22 cellular contexts compared by ENCODE assay signal in the genomic region with DNA sequence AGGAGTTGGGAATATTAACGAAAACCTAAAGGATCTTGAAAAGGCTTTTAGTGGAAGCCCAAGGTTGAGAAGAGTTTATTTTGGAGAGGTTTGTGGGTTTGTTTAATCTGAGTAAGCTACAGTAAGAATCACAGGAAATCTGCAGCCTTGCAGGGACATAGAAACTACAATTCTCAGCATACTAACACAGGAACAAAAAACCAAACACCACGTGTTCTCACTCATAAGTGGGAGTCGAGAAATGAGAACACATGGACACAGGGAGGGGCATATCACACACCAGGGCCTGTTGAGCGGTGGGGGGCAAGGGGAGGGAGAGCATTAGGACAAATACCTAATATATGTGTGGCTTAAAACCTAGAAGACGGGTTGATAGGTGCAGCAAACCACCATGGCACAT. TPM values are rescaled to one million over a fixed set of nuclear protein-coding genes. Genes with fewer than 3 reads are reported as not detected.
DNase-seq lines count a peak whose midpoint lies in the region; FAIRE-seq and TF ChIP-seq lines count a peak whose summit lies in the region.
"Had no signal": no experiment of that assay in that cellular context is flagged by ENCODE, and none has a peak within 500 bp of the region (broad histone marks: within the 10 kb centered on the region; RNA-seq: fewer than 3 reads in every experiment).

No MANE protein-coding gene starts in this region.

- WGBS in mammary epithelial cell (ENCODE audit: low coverage, missing lambda C conversion rate), result 62% methylated on average over 5 of the region's 5 CpGs
- WGBS in H1 (ENCODE audit: extremely low coverage in 1 of 2, insufficient coverage in 1 of 2, insufficient read length in 1 of 2, insufficient replicate concordance in 2 of 2, low coverage in 1 of 2, low lambda C conversion rate in 2 of 2, missing lambda C conversion rate in 1 of 2), 2 experiments, result 79% methylated on average over 5 of the region's 5 CpGs; no CpG with 5 or more reads in 1 of the 2 experiments

- H3K79me2 ChIP-seq in mammary epithelial cell (ENCODE audit: insufficient read depth, low read length) (no peaks in the 10 kb centered on the region), H1 (ENCODE audit: control insufficient read depth in 1 of 2, insufficient read depth in 2 of 2, low read length in 2 of 2) (no peaks in the 10 kb centered on the region), neural progenitor cell (ENCODE audit: low read depth) (no peaks in the 10 kb centered on the region)

- no peak overlapping the region for H3K18ac ChIP-seq in H1 (ENCODE audit: extremely low read depth, low read length)

- intact Hi-C loops in mammary epithelial cell (cut with micrococcal nuclease), result no loop called here
- intact Hi-C loops in breast epithelium (cut with DNase I; ENCODE audit: low total_unique reads), result no loop called here

- H2AFZ ChIP-seq in mammary epithelial cell (ENCODE audit: low read depth, low read length) (peak overlapping the region; percentile 72), H1 (ENCODE audit: low read length) (0 out of 2 replicates have a peak overlapping the region, but pooled peaks have one; percentile 71), neural progenitor cell (replicated peaks) (no peak overlapping the region)
- H2AFZ ChIP-seq: GM23338 had no signal

- H3F3A ChIP-seq in neural progenitor cell (ENCODE audit: low read depth), result no peaks in the 10 kb centered on the region

- no peaks in the 10 kb centered on the region for H3K79me1 ChIP-seq in H1 (ENCODE audit: low read depth, low read length)

- no peak overlapping the region for H3K23ac ChIP-seq in H1 (ENCODE audit: insufficient read length)

- H3K23me2 ChIP-seq in H1 (ENCODE audit: low read depth, low read length), result no peaks in the 10 kb centered on the region

- no peak overlapping the region for H4K91ac ChIP-seq in H1 (replicated peaks; ENCODE audit: insufficient read length, low read length)

- peaks cover 4% of the 10 kb centered on the region for H3K36me3 Mint-ChIP-seq in neural progenitor cell
- H3K36me3 Mint-ChIP-seq in glutamatergic neuron (ENCODE audit: unreplicated experiment), result peaks cover 4% of the 10 kb centered on the region
- H3K36me3 Mint-ChIP-seq: CD8-positive, alpha-beta memory T cell had no signal

- H3K27ac Mint-ChIP-seq in neural progenitor cell (peak overlapping the region; percentile 59), glutamatergic neuron (ENCODE audit: unreplicated experiment) (no peak overlapping the region)
- H3K27ac Mint-ChIP-seq: CD8-positive, alpha-beta memory T cell; GM23338 had no signal

- TF ChIP-seq RAD21 in H1 (IDR thresholded peaks at IDR 0.05 in 1 of 2, conservative IDR thresholded peaks at IDR 0.05 in 1 of 2; ENCODE audit: low read depth in 2 of 2, low read length in 2 of 2), result no peak

- H3K36me3 ChIP-seq in mammary epithelial cell (ENCODE audit: insufficient read depth, low read length), result no peaks in the 10 kb centered on the region
- H3K36me3 ChIP-seq in breast epithelium, result no peaks in the 10 kb centered on the region
- H3K36me3 ChIP-seq in H1 (ENCODE audit: control insufficient read depth in 2 of 4, insufficient read depth in 4 of 4, low read length in 3 of 4), result no peaks in the 10 kb centered on the region
- no peaks in the 10 kb centered on the region for H3K36me3 ChIP-seq in neural progenitor cell
- H3K36me3 ChIP-seq: BLaER1 treated with 17β-estradiol and CSF1 and Interleukin-3, amounts not matched to agents 10 nM and 100 nM had no signal

- no peak overlapping the region for H2AK5ac ChIP-seq in H1 (ENCODE audit: low read depth, low read length)

- H3K56ac ChIP-seq in H1 (replicated peaks; ENCODE audit: insufficient read length, low read depth, low read length), result no peak overlapping the region

- peak overlapping the region; percentile 35 for H3K4me2 ChIP-seq in mammary epithelial cell (ENCODE audit: insufficient read depth, low read depth, low read length)
- no peak overlapping the region for H3K4me2 ChIP-seq in H1 (ENCODE audit: insufficient read depth in 1 of 2, low read depth in 2 of 2, low read length in 2 of 2)
- no peak overlapping the region for H3K4me2 ChIP-seq in neural progenitor cell
- H3K4me2 ChIP-seq: A549; BLaER1 treated with 17β-estradiol and CSF1 and Interleukin-3, amounts not matched to agents 10 nM and 100 nM; GM23338 had no signal

- POLR2A ChIA-PET in H1 (lab: Charles Lee; ENCODE audit: partially characterized antibody), result no interaction called here

- no peak overlapping the region for H3K4me3 ChIP-seq in mammary epithelial cell (replicated peaks in 1 of 3; ENCODE audit: insufficient read depth in 1 of 3, low read depth in 2 of 3, low read length in 3 of 3)
- no peak overlapping the region for H3K4me3 ChIP-seq in breast epithelium
- no peak overlapping the region for H3K4me3 ChIP-seq in H1 (ENCODE audit: extremely low read depth in 1 of 4, insufficient read depth in 2 of 4, low read depth in 3 of 4, low read length in 4 of 4)
- H3K4me3 ChIP-seq in neural progenitor cell, result no peak overlapping the region
- H3K4me3 ChIP-seq: A549; BLaER1 treated with 17β-estradiol and CSF1 and Interleukin-3, amounts not matched to agents 10 nM and 100 nM; GM23338; K562 had no signal

- no peak overlapping the region for H2BK12ac ChIP-seq in H1 (ENCODE audit: low read depth, low read length)

- no peak for DNase-seq in mammary epithelial cell
- DNase-seq in breast epithelium (ENCODE audit: low spot score in 2 of 2), result no peak
- no peak for DNase-seq in H1 (ENCODE audit: low read depth in 1 of 2, low spot score in 2 of 2)
- DNase-seq in left kidney (ENCODE audit: low read depth, low spot score), result peak; percentile 40
- DNase-seq in neural progenitor cell (ENCODE audit: low spot score), result no peak
- DNase-seq in kidney glomerular epithelial cell (lab: John Stamatoyannopoulos, UW), result no peak
- no peak for DNase-seq in COLO668 (lab: John Stamatoyannopoulos, UW; ENCODE audit: unreplicated experiment)
- DNase-seq in glutamatergic neuron, result no peak
- DNase-seq: Caco-2; CD8-positive, alpha-beta memory T cell; DMS153; GF-D8; H7; IMR-90 had no signal

- H3K27me3 ChIP-seq in mammary epithelial cell (ENCODE audit: insufficient read depth, low read length) (no peaks in the 10 kb centered on the region), breast epithelium (no peaks in the 10 kb centered on the region), H1 (replicated peaks in 1 of 4; ENCODE audit: control insufficient read depth in 3 of 4, extremely low read depth in 1 of 4, insufficient read depth in 3 of 4, low read length in 3 of 4) (no peaks in the 10 kb centered on the region), neural progenitor cell (no peaks in the 10 kb centered on the region)
- H3K27me3 ChIP-seq: BLaER1 treated with 17β-estradiol and CSF1 and Interleukin-3, amounts not matched to agents 10 nM and 100 nM had no signal

- dilution Hi-C loops in mammary epithelial cell (cut with HindIII; ENCODE audit: low sequenced_read_pairs), result no loop called here

- peaks cover 3% of the 10 kb centered on the region for H3K27me3 Mint-ChIP-seq in neural progenitor cell (ENCODE audit: insufficient read depth, low read depth)
- no peaks in the 10 kb centered on the region for H3K27me3 Mint-ChIP-seq in glutamatergic neuron (ENCODE audit: unreplicated experiment)

- H3K27ac ChIP-seq in mammary epithelial cell (ENCODE audit: insufficient read depth, low read depth, low read length) (no peak overlapping the region), breast epithelium (no peak overlapping the region), H1 (ENCODE audit: low read depth, low read length) (no peak overlapping the region), neural progenitor cell (no peak overlapping the region)
- H3K27ac ChIP-seq: 22Rv1; A549; BLaER1 treated with 17β-estradiol and CSF1 and Interleukin-3, amounts not matched to agents 10 nM and 100 nM; HL-60 had no signal

- H3K4me1 ChIP-seq in mammary epithelial cell (ENCODE audit: insufficient read depth, low read length) (peaks cover 18% of the 10 kb centered on the region), breast epithelium (no peaks in the 10 kb centered on the region), H1 (replicated peaks in 1 of 4; ENCODE audit: control insufficient read depth in 3 of 4, insufficient read depth in 4 of 4, low read length in 3 of 4) (peaks cover 0 to 2% (median 0%) of the 10 kb centered on the region in 4 experiments; a peak in 1 of 7 replicates), neural progenitor cell (peaks cover 11% of the 10 kb centered on the region)
- H3K4me1 ChIP-seq: A549; BLaER1 treated with 17β-estradiol and CSF1 and Interleukin-3, amounts not matched to agents 10 nM and 100 nM; Caco-2 had no signal

- no peak for FAIRE-seq in H1 (lab: Jason Lieb, UNC)
- FAIRE-seq: A549, D721Med, K562 had no signal

- H2BK5ac ChIP-seq in H1 (ENCODE audit: low read depth, low read length), result no peak overlapping the region

- no peak for TF ChIP-seq CTCF in mammary epithelial cell (conservative IDR thresholded peaks at IDR 0.05 in 1 of 2, IDR thresholded peaks at IDR 0.05 in 1 of 2; ENCODE audit: extremely low read depth in 1 of 2, insufficient read depth in 1 of 2, low read depth in 1 of 2, low read length in 2 of 2)
- TF ChIP-seq CTCF in breast epithelium (IDR thresholded peaks at IDR 0.05), result no peak
- no peak for TF ChIP-seq CTCF in H1 (IDR thresholded peaks at IDR 0.05; ENCODE audit: control extremely low read depth in 1 of 3, insufficient read depth in 1 of 3, low read depth in 1 of 3, low read length in 3 of 3)
- TF ChIP-seq CTCF in neural progenitor cell (IDR thresholded peaks at IDR 0.05), result no peak
- no peak for TF ChIP-seq CTCF in glutamatergic neuron (IDR thresholded peaks at IDR 0.05; ENCODE audit: partially characterized antibody, unreplicated experiment)

- H3K4me1 Mint-ChIP-seq in neural progenitor cell (peaks cover 32% of the 10 kb centered on the region), glutamatergic neuron (ENCODE audit: low read depth, unreplicated experiment) (peaks cover 13% of the 10 kb centered on the region)
- H3K4me1 Mint-ChIP-seq: CD8-positive, alpha-beta memory T cell had no signal

- TF ChIP-seq POLR2A in breast epithelium (IDR thresholded peaks at IDR 0.05), result no peak
- no peak for TF ChIP-seq POLR2A in H1 (IDR thresholded peaks at IDR 0.05; ENCODE audit: control extremely low read depth in 1 of 2, low read depth in 2 of 2, low read length in 2 of 2)

- CTCF ChIA-PET in mammary epithelial cell (lab: Charles Lee; ENCODE audit: low non-redundant PET), result no interaction called here
- CTCF ChIA-PET in H1 (lab: Charles Lee; ENCODE audit: partially characterized antibody), result interaction anchor here (1.4 kb wide), 1 partner anchor 53 kb away, joined by 4 read pairs; no protein-coding TSS in a partner anchor

- H3K9ac ChIP-seq in mammary epithelial cell (ENCODE audit: insufficient read depth, low read length) (no peak overlapping the region), H1 (replicated peaks in 1 of 4; ENCODE audit: extremely low read depth in 1 of 4, low read depth in 3 of 4, low read length in 3 of 4) (no peak overlapping the region), neural progenitor cell (no peak overlapping the region)
- H3K9ac ChIP-seq: BLaER1 treated with 17β-estradiol and CSF1 and Interleukin-3, amounts not matched to agents 10 nM and 100 nM had no signal

- H2BK15ac ChIP-seq in H1 (ENCODE audit: low read length), result no peak overlapping the region

- H4K8ac ChIP-seq in H1 (ENCODE audit: extremely low read depth, insufficient read depth, low read length), result no peak overlapping the region

- no peak overlapping the region for H3K14ac ChIP-seq in H1 (ENCODE audit: insufficient read length)

- in situ Hi-C loops in mammary epithelial cell (cut with MboI; ENCODE audit: low sequenced_read_pairs in 2 of 2), result no loop called here

- no peak overlapping the region for H4K5ac ChIP-seq in H1 (ENCODE audit: insufficient read length, low read depth, low read length)

- no peak overlapping the region for H3K4ac ChIP-seq in H1 (replicated peaks; ENCODE audit: insufficient read length, low read depth, low read length)

- H3K9me3 Mint-ChIP-seq in neural progenitor cell (peaks cover 13% of the 10 kb centered on the region), glutamatergic neuron (ENCODE audit: unreplicated experiment) (peaks cover 2% of the 10 kb centered on the region)
- H3K9me3 Mint-ChIP-seq: GM23338 had no signal

- H3K9me3 ChIP-seq in mammary epithelial cell (replicated peaks; ENCODE audit: insufficient read depth, low read length) (peaks cover 4% of the 10 kb centered on the region), breast epithelium (peaks cover 0 to under 1% of the 10 kb centered on the region in 2 donors), H1 (ENCODE audit: insufficient read depth in 2 of 2, low read depth in 1 of 2, low read length in 1 of 2) (no peaks in the 10 kb centered on the region), neural progenitor cell (ENCODE audit: low read depth) (no peaks in the 10 kb centered on the region)
- H3K9me3 ChIP-seq: A549, Caco-2 had no signal

- TF ChIP-seq EP300 in H1 (IDR thresholded peaks at IDR 0.05; ENCODE audit: borderline replicate concordance in 1 of 2, low read depth in 2 of 2, low read length in 2 of 2), result no peak

- BruUV-seq in mammary epithelial cell (replicated peaks; lab: Mats Ljungman, UMichigan), result no TSS peak

- H2BK120ac ChIP-seq in H1 (replicated peaks; ENCODE audit: low read depth, low read length), result no peak overlapping the region

- no peak overlapping the region for H3K4me3 Mint-ChIP-seq in neural progenitor cell
- H3K4me3 Mint-ChIP-seq in glutamatergic neuron (ENCODE audit: unreplicated experiment), result no peak overlapping the region
- H3K4me3 Mint-ChIP-seq: CD8-positive, alpha-beta memory T cell; GM23338 had no signal

- H2BK20ac ChIP-seq in H1 (ENCODE audit: low read length), result no peak overlapping the region

- H4K20me1 ChIP-seq in mammary epithelial cell (ENCODE audit: insufficient read depth, low read length) (no peaks in the 10 kb centered on the region), H1 (replicated peaks in 1 of 2; ENCODE audit: control insufficient read depth in 1 of 2, insufficient read depth in 2 of 2, low read length in 2 of 2) (no peaks in the 10 kb centered on the region), neural progenitor cell (ENCODE audit: low read depth) (no peaks in the 10 kb centered on the region)
- H4K20me1 ChIP-seq: BLaER1 treated with 17β-estradiol and CSF1 and Interleukin-3, amounts not matched to agents 10 nM and 100 nM had no signal

RNA-seq across cellular contexts. Expression of gene SIAH3, which starts 8.7 kb away (rescaled TPM):
- under 1 TPM in 1 of 2 donors, not detected in 1; under 0.01 TPM for total RNA-seq in mammary epithelial cell
- polyA plus RNA-seq in mammary epithelial cell, result not detected
- polyA minus RNA-seq in mammary epithelial cell, result not detected
- total RNA-seq in breast epithelium, result under 1 TPM in 1 of 3 donors, not detected in 2; under 0.01 TPM
- 0.08 and 0.15 TPM in 2 replicates for total RNA-seq in H1 (2021; fragmentation: NEBNext Ultra II Directional; extraction: Animal tissue kit (Norgen Biotek cat#: 25700))
- polyA plus RNA-seq in H1 (2011; rRNA removed), result 0.11 and 0.17 TPM in 2 replicates
- 0.09 TPM for polyA plus RNA-seq in H1 (2011; cell fraction: cytosol; rRNA removed)
- 0.10 TPM for polyA plus RNA-seq in H1 (2011; cell fraction: nucleus; rRNA removed)
- 0.07 to 0.17 TPM (median 0.09 TPM) in 4 replicates for polyA plus RNA-seq in H1 (2012, experiment 1 of 2)
- polyA plus RNA-seq in H1 (2012, experiment 2 of 2), result 0.04 TPM
- 0.12 TPM for polyA plus RNA-seq in H1 (2013, experiment 1 of 2)
- polyA plus RNA-seq in H1 (2013, experiment 2 of 2), result 0.11 TPM
- 0.22 TPM in 2 replicates for polyA minus RNA-seq in H1 (2011; rRNA and poly(A)+ RNA removed)
- 0.22 TPM for polyA minus RNA-seq in H1 (2011; cell fraction: cytosol; rRNA and poly(A)+ RNA removed)
- 0.20 TPM for polyA minus RNA-seq in H1 (2011; cell fraction: nucleus; rRNA and poly(A)+ RNA removed)
- not detected in 2 replicates for total RNA-seq in neural progenitor cell (ENCODE audit: low replicate concordance)
- total RNA-seq in glutamatergic neuron (ENCODE audit: unreplicated experiment), result 1.2 TPM
- total RNA-seq: Caco-2, IMR-90, K562 had no signal
- polyA plus RNA-seq: A549; AG04450; CD8-positive, alpha-beta memory T cell; K562 had no signal
